Comparison of ENCODE assay signal across 11 cellular contexts in the genomic region with DNA sequence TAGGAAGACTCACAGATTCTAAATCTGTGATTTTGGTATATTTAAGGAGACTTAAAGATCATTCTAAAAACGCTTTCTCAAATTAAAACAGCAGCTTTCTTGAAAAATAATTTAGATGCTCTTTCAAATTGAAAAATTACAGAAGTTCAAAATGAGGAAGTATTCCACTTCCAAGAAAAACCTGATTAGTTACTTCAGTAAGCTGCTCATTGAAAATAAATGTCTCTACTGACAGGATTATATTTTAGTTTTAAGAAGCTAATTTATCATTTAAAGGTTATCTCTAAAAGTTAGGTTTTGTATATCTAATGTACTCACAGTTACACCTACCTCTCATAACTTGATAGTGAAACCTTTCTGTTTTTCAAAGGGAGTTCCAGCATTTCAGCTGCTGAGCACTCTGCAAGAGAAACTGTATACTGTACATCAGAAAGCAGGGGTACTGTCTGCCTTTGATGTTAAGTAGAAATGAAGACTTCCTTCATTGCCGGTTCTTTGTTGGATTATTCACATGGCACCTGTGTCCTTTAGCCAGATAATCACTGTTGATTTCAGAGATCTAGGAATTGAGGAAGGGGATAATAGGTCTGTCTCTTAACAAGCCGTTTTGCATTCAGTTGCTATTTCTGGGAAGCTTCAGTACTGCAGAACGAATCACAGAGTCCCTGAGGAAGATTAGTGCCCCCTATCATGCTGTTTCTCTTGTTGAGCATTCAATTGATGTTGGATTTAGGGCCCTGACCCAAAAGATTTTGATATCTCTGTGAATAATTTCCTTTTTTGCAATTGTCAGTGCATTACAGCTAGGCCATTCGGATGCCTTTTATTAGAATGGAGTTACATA.
A peak's percentile ranks its signal among the peaks of the same experiment; 100 is the strongest.
DNase-seq lines count a peak whose midpoint lies in the region; ATAC-seq and TF ChIP-seq lines count a peak whose summit lies in the region.
"Had no signal": no experiment of that assay in that cellular context is flagged by ENCODE, and none has a peak within 500 bp of the region (broad histone marks: within the 10 kb centered on the region; RNA-seq: fewer than 3 reads in every experiment).

No MANE protein-coding gene starts in this region.

- H4K20me1 ChIP-seq in BLaER1 treated with 17β-estradiol and CSF1 and Interleukin-3, amounts not matched to agents 10 nM and 100 nM, result peaks cover 6 to 96% (median 37%) of the 10 kb centered on the region in 11 experiments; a peak in 15 of 22 replicates

- CTCF ChIA-PET in CD8-positive, alpha-beta memory T cell (lab: Charles Lee), result no interaction called here

- H3K4me3 ChIP-seq in BLaER1 treated with 17β-estradiol and CSF1 and Interleukin-3, amounts not matched to agents 10 nM and 100 nM, result peak overlapping the region in 2 of 10 experiments; percentile 12 to 29; a peak in 2 of 20 replicates
- peak overlapping the region; percentile 1 for H3K4me3 ChIP-seq in endodermal cell (ENCODE audit: low read length)
- no peak overlapping the region for H3K4me3 ChIP-seq in CD8-positive, alpha-beta memory T cell (ENCODE audit: low read length)

- TF ChIP-seq CTCF in endodermal cell (conservative IDR thresholded peaks at IDR 0.05) (peak; percentile 43), HFFc6 (IDR thresholded peaks at IDR 0.05) (no peak; the same call in 1 of the 2 replicates)

- H3K27ac Mint-ChIP-seq in endodermal cell (no peak overlapping the region), HFFc6 (no peak overlapping the region)
- H3K27ac Mint-ChIP-seq in CD8-positive, alpha-beta memory T cell, result peak overlapping the region in 1 of 8 donors; percentile 25

- H3K27me3 Mint-ChIP-seq in endodermal cell (ENCODE audit: insufficient read depth), result no peaks in the 10 kb centered on the region
- no peaks in the 10 kb centered on the region for H3K27me3 Mint-ChIP-seq in CD8-positive, alpha-beta memory T cell
- peaks cover 1% of the 10 kb centered on the region for H3K27me3 Mint-ChIP-seq in HFFc6 (ENCODE audit: insufficient read depth)

- peak overlapping the region in 5 of 11 experiments; percentile 11 to 65 (median 23); a peak in 6 of 22 replicates for H3K9ac ChIP-seq in BLaER1 treated with 17β-estradiol and CSF1 and Interleukin-3, amounts not matched to agents 10 nM and 100 nM
- H3K9ac ChIP-seq in endodermal cell (ENCODE audit: extremely low read depth, low read length, poor library complexity, severe bottlenecking), result no peak overlapping the region

- H3K4me3 Mint-ChIP-seq in endodermal cell (no peak overlapping the region), HFFc6 (no peak overlapping the region)
- H3K4me3 Mint-ChIP-seq in CD8-positive, alpha-beta memory T cell, result no peak overlapping the region

- H3K36me3 Mint-ChIP-seq in endodermal cell (ENCODE audit: low read depth) (no peaks in the 10 kb centered on the region), HFFc6 (ENCODE audit: low read depth) (peaks cover 4% of the 10 kb centered on the region; the same call in 1 of the 2 replicates)
- peaks cover 0 to 2% (median 0%) of the 10 kb centered on the region in 3 donors for H3K36me3 Mint-ChIP-seq in CD8-positive, alpha-beta memory T cell

- 61 to 63% methylated on average over 2 to 5 of the region's 5 CpGs for WGBS in endodermal cell (ENCODE audit: insufficient coverage in 1 of 2, insufficient read length in 1 of 2), 2 experiments

- H3K36me3 ChIP-seq in BLaER1 treated with 17β-estradiol and CSF1 and Interleukin-3, amounts not matched to agents 10 nM and 100 nM, result peaks cover 0 to 11% (median 0%) of the 10 kb centered on the region in 11 experiments; a peak in 3 of 22 replicates
- no peaks in the 10 kb centered on the region for H3K36me3 ChIP-seq in endodermal cell (ENCODE audit: control insufficient read depth, insufficient read depth, low read length)
- no peaks in the 10 kb centered on the region for H3K36me3 ChIP-seq in CD8-positive, alpha-beta memory T cell (ENCODE audit: insufficient read depth, low read length)

- H3K4me1 ChIP-seq in BLaER1 treated with 17β-estradiol and CSF1 and Interleukin-3, amounts not matched to agents 10 nM and 100 nM, result peaks cover 9 to 45% (median 22%) of the 10 kb centered on the region in 10 experiments; a peak in 19 of 20 replicates
- H3K4me1 ChIP-seq in endodermal cell (ENCODE audit: control insufficient read depth, insufficient read depth, low read length), result no peaks in the 10 kb centered on the region
- H3K4me1 ChIP-seq in CD8-positive, alpha-beta memory T cell (ENCODE audit: insufficient read depth, low read length), result peaks cover 17% of the 10 kb centered on the region

- ATAC-seq in GM21717 (IDR thresholded peaks at IDR 0.05; ENCODE audit: unreplicated experiment) (peak; percentile 49), GM18873 (IDR thresholded peaks at IDR 0.05; ENCODE audit: low FRiP score, unreplicated experiment) (no peak)
- ATAC-seq: right cardiac atrium, Right ventricle myocardium inferior had no signal

- H3K9me3 ChIP-seq in BLaER1 treated with 17β-estradiol and CSF1 and Interleukin-3, amounts not matched to agents 10 nM and 100 nM (replicated peaks in 1 of 11), result no peaks in the 10 kb centered on the region
- H3K9me3 ChIP-seq in endodermal cell (ENCODE audit: control insufficient read depth, low read length), result no peaks in the 10 kb centered on the region
- no peaks in the 10 kb centered on the region for H3K9me3 ChIP-seq in CD8-positive, alpha-beta memory T cell (ENCODE audit: low read length)

- peak; percentile 47 for DNase-seq in NCI-H82 (lab: John Stamatoyannopoulos, UW)
- DNase-seq in endodermal cell, result no peak
- no peak for DNase-seq in CD8-positive, alpha-beta memory T cell
- DNase-seq in HFFc6, result no peak
- DNase-seq in KG1 (lab: John Stamatoyannopoulos, UW), result no peak
- DNase-seq: activated CD4-positive, alpha-beta T cell treated with anti-CD3 and anti-CD28 coated beads for 48 hours; right cardiac atrium had no signal

- peak overlapping the region in 6 of 11 experiments; percentile 19 to 51 (median 40); a peak in 8 of 22 replicates for H3K27ac ChIP-seq in BLaER1 treated with 17β-estradiol and CSF1 and Interleukin-3, amounts not matched to agents 10 nM and 100 nM
- peak overlapping the region; percentile 21 for H3K27ac ChIP-seq in endodermal cell (ENCODE audit: low read depth, low read length)
- H3K27ac ChIP-seq in CD8-positive, alpha-beta memory T cell (ENCODE audit: low read depth, low read length), result no peak overlapping the region

- no peaks in the 10 kb centered on the region for H3K9me3 Mint-ChIP-seq in endodermal cell
- no peaks in the 10 kb centered on the region for H3K9me3 Mint-ChIP-seq in CD8-positive, alpha-beta memory T cell
- H3K9me3 Mint-ChIP-seq in HFFc6, result no peaks in the 10 kb centered on the region

- POLR2A ChIA-PET in CD8-positive, alpha-beta memory T cell (lab: Charles Lee), result no interaction called here

- H3K27me3 ChIP-seq in BLaER1 treated with 17β-estradiol and CSF1 and Interleukin-3, amounts not matched to agents 10 nM and 100 nM, result no peaks in the 10 kb centered on the region
- no peaks in the 10 kb centered on the region for H3K27me3 ChIP-seq in endodermal cell (ENCODE audit: control insufficient read depth, insufficient read depth, low read length, poor library complexity, severe bottlenecking)
- no peaks in the 10 kb centered on the region for H3K27me3 ChIP-seq in CD8-positive, alpha-beta memory T cell (ENCODE audit: insufficient read depth, low read length, poor library complexity, severe bottlenecking)

- peak overlapping the region in 9 of 11 experiments; percentile 5 to 83 (median 46); a peak in 16 of 22 replicates for H3K4me2 ChIP-seq in BLaER1 treated with 17β-estradiol and CSF1 and Interleukin-3, amounts not matched to agents 10 nM and 100 nM

- peaks cover 22% of the 10 kb centered on the region for H3K4me1 Mint-ChIP-seq in endodermal cell
- H3K4me1 Mint-ChIP-seq in CD8-positive, alpha-beta memory T cell, result peaks cover 30 to 50% (median 47%) of the 10 kb centered on the region in 3 donors
- peaks cover 33% of the 10 kb centered on the region for H3K4me1 Mint-ChIP-seq in HFFc6 (ENCODE audit: low read depth)
